ENCODE assay signal across 8 cellular contexts in the genomic region with DNA sequence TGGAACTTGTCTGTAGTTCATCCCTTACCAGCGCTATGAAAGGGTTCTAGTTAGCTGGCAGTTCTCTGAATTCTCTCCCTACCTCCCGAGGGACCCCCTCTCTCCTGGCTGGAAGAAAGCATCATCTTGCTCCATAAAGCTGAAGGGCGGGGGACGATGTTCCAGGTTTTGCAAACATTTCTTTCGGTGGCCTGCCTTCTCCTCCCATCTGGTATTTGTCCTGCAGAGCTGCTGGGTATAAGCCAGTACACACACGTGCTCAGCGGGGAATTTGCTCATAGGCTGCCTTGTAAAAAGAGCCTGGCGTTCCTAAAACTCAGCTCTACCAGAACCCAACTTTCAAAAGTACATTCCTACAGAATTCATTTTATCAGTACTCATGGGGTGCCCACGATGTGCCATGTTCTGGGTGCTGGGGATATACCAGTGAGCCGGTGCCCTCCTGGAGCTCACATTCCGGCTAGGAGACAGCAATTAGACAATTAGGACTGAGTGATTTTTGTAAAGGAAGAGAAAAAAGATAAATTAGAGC. TPM values are rescaled to one million over a fixed set of nuclear protein-coding genes. Genes with fewer than 3 reads are reported as not detected.
DNase-seq lines count a peak whose midpoint lies in the region; ATAC-seq and TF ChIP-seq lines count a peak whose summit lies in the region.

No MANE protein-coding gene starts in this region.

- H3K9me3 ChIP-seq in right atrium auricular region = no peaks in the 10 kb centered on the region

- H3K4me3 ChIP-seq in right atrium auricular region = peak overlapping the region; percentile 76 to 80

- no peaks in the 10 kb centered on the region for H3K27me3 ChIP-seq in right atrium auricular region

- H3K27ac ChIP-seq in right atrium auricular region = peak overlapping the region; percentile 83 to 88

- ATAC-seq in HG02852 (IDR thresholded peaks at IDR 0.05; ENCODE audit: unreplicated experiment) = no peak

- no peaks in the 10 kb centered on the region for H3K36me3 ChIP-seq in right atrium auricular region

- DNase-seq in DMS153 (lab: John Stamatoyannopoulos, UW) (peak; percentile 9), NCI-H146 treated with DMSO at 0.1 percent for 48 hours (lab: John Stamatoyannopoulos, UW; ENCODE audit: unreplicated experiment) (peak; percentile 36), amygdala (lab: John Stamatoyannopoulos, UW) (peak in 41 of 56 donors; percentile 14 to 72 (median 45)), right atrium auricular region (ENCODE audit: low spot score) (peak; percentile 79), pons (ENCODE audit: low spot score) (peak; percentile 64), NCI-H187 (lab: John Stamatoyannopoulos, UW) (no peak), NOMO-1 treated with dmso at 0.1 percent for 144 hours (lab: John Stamatoyannopoulos, UW; ENCODE audit: unreplicated experiment) (no peak)

- H3K4me1 ChIP-seq in right atrium auricular region = peaks cover 0 to 27% of the 10 kb centered on the region in 2 donors

- TF ChIP-seq CTCF in right atrium auricular region (IDR thresholded peaks at IDR 0.05) = no peak

RNA-seq across cellular contexts. Expression of gene MRPL58, which starts 0.6 kb away (rescaled TPM):
- total RNA-seq in right atrium auricular region = 100 to 1,000 TPM in 1 of 2 donors, 10 to 100 TPM in 1; 44.8 to 104 TPM

RNA-seq across cellular contexts. Expression of gene CDR2L, which starts 24.4 kb away (rescaled TPM):
- total RNA-seq in right atrium auricular region = 10 to 100 TPM; 13.6 to 28.8 TPM

RNA-seq across cellular contexts. Expression of gene ATP5PD, which starts 34.9 kb away (rescaled TPM):
- 100 to 1,000 TPM; 675 to 871 TPM for total RNA-seq in right atrium auricular region

RNA-seq across cellular contexts. Expression of gene KCTD2, which starts 35.2 kb away (rescaled TPM):
- 10 to 100 TPM; 17.9 to 28.4 TPM for total RNA-seq in right atrium auricular region

RNA-seq across cellular contexts. Expression of gene HID1, which starts 39.3 kb away (rescaled TPM):
- total RNA-seq in right atrium auricular region = 10 to 100 TPM; 10.6 to 11.7 TPM

Comparison
In these comparisons a context has a peak if more than half of its experiments do, and no peak if none do; other contexts are left out.
1. DNase-seq: peak in DMS153 (single experiment), NCI-H146 treated with DMSO at 0.1 percent for 48 hours (single experiment), amygdala (41 of 56), right atrium auricular region (single experiment) and pons (single experiment); none in NCI-H187 (0 of 2) and NOMO-1 treated with dmso at 0.1 percent for 144 hours (single experiment).